Comparison of ENCODE assay signal across 8 cellular contexts in genomic region chr16:2121325-2121724, GRCh38. TPM values are rescaled to one million over a fixed set of nuclear protein-coding genes. Genes with fewer than 3 reads are reported as not detected.
DNase-seq lines count a peak whose midpoint lies in the region; ATAC-seq and TF ChIP-seq lines count a peak whose summit lies in the region.
"Not testable (repeated sequence)": the region's sequence is repeated elsewhere in the genome, so short reads cannot be mapped to it uniquely, and the experiment has no call there.

No MANE protein-coding gene starts in this region.

- H3F3A ChIP-seq in OCI-LY1 (ENCODE audit: insufficient read depth, low read length), result not testable (repeated sequence)

- H3K4me3 Mint-ChIP-seq in activated CD8-positive, alpha-beta memory T cell treated with anti-CD3 and anti-CD28 coated beads, Interleukin-2, amount 10 ng/mL, durations not matched to agents 7 days and 5 days, result not testable (repeated sequence)

- H3K27ac Mint-ChIP-seq in activated CD8-positive, alpha-beta memory T cell treated with anti-CD3 and anti-CD28 coated beads, Interleukin-2, amount 10 ng/mL, durations not matched to agents 7 days and 5 days, result not testable (repeated sequence)

- H3K79me2 ChIP-seq in OCI-LY1 (ENCODE audit: insufficient read depth, low read length), result not testable (repeated sequence)

- not testable (repeated sequence) for H3K27me3 ChIP-seq in OCI-LY1 (ENCODE audit: insufficient read depth, low read length)

- H3K4me2 ChIP-seq in OCI-LY1 (ENCODE audit: low read length), result not testable (repeated sequence)

- H3K27me3 Mint-ChIP-seq in activated CD8-positive, alpha-beta memory T cell treated with anti-CD3 and anti-CD28 coated beads, Interleukin-2, amount 10 ng/mL, durations not matched to agents 7 days and 5 days, result not testable (repeated sequence)

- not testable (repeated sequence) for H3K36me3 Mint-ChIP-seq in activated CD8-positive, alpha-beta memory T cell treated with anti-CD3 and anti-CD28 coated beads, Interleukin-2, amount 10 ng/mL, durations not matched to agents 7 days and 5 days

- CTCF ChIA-PET in HEK293T (lab: Yijun Ruan, JAX), result interaction anchor here (0.6 to 2.1 kb wide), 7 partner anchors 14 to 128 kb away, joined by 3 to 17 read pairs (median 7); partner anchors contain the start of gene PKD1
- CTCF ChIA-PET in activated CD8-positive, alpha-beta memory T cell treated with anti-CD3 and anti-CD28 coated beads, Interleukin-2, amount 10 ng/mL, durations not matched to agents 7 days and 5 days (lab: Charles Lee), result interaction anchor here (0.6 to 1.4 kb wide), 3 partner anchors 19 to 24 kb away, joined by 3 to 12 read pairs (median 5); no protein-coding TSS in a partner anchor

- not testable (repeated sequence) for H4K20me1 ChIP-seq in OCI-LY1 (ENCODE audit: insufficient read depth, low read length)

- not testable (repeated sequence) for H3K9me3 ChIP-seq in OCI-LY1 (ENCODE audit: low read length)

- not testable (repeated sequence) for H3K9ac ChIP-seq in OCI-LY1 (ENCODE audit: low read length)

- not testable (repeated sequence) for H3K4me3 ChIP-seq in OCI-LY1 (ENCODE audit: low read depth, low read length, poor library complexity, severe bottlenecking)

- H3K36me3 ChIP-seq in OCI-LY1 (ENCODE audit: insufficient read depth, low read length), result not testable (repeated sequence)

- not testable (repeated sequence) for H3K27ac ChIP-seq in OCI-LY1 (ENCODE audit: low read depth, low read length, poor library complexity, severe bottlenecking)
- peak overlapping the region; percentile 54 for H3K27ac ChIP-seq in cingulate gyrus (ENCODE audit: low read depth, low read length)

- not testable (repeated sequence) for H3K4me1 ChIP-seq in OCI-LY1 (ENCODE audit: insufficient read depth, low read length, severe bottlenecking)

- ATAC-seq in activated CD8-positive, alpha-beta memory T cell treated with anti-CD3 and anti-CD28 coated beads, Interleukin-2, amount 10 ng/mL, durations not matched to agents 7 days and 5 days, result peak; percentile 43

- POLR2A ChIA-PET in HEK293T (lab: Yijun Ruan, JAX), result interaction anchor here (0.7 to 1.0 kb wide), 4 partner anchors 14 to 157 kb away, joined by 3 read pairs; partner anchors contain the start of genes PKD1, RPS2 and TRAF7

- not testable (repeated sequence) for H2AFZ ChIP-seq in OCI-LY1 (ENCODE audit: low read length)

- peak; percentile 37; the same call in 1 of the 2 replicates for TF ChIP-seq CTCF in OCI-LY1 (IDR thresholded peaks at IDR 0.05; ENCODE audit: low read length)

- H3K9me2 ChIP-seq in OCI-LY1 (ENCODE audit: low read depth, low read length), result not testable (repeated sequence)

- DNase-seq in CD1c-positive myeloid dendritic cell (ENCODE audit: extremely low spot score) (peak; percentile 36), HEK293T (ENCODE audit: extremely low spot score) (peak; percentile 28), hippocampal formation (lab: John Stamatoyannopoulos, UW) (peak; percentile 31 to 76), non-pigmented ciliary epithelial cell (ENCODE audit: low read depth) (peak; percentile 27), stromal cell of bone marrow (ENCODE audit: low read depth) (peak; percentile 59)
- not testable (repeated sequence) for DNase-seq in activated CD8-positive, alpha-beta memory T cell treated with anti-CD3 and anti-CD28 coated beads, Interleukin-2, amount 10 ng/mL, durations not matched to agents 7 days and 5 days

- H3K9me3 Mint-ChIP-seq in activated CD8-positive, alpha-beta memory T cell treated with anti-CD3 and anti-CD28 coated beads, Interleukin-2, amount 10 ng/mL, durations not matched to agents 7 days and 5 days (ENCODE audit: low read depth), result not testable (repeated sequence)

- H3K4me1 Mint-ChIP-seq in activated CD8-positive, alpha-beta memory T cell treated with anti-CD3 and anti-CD28 coated beads, Interleukin-2, amount 10 ng/mL, durations not matched to agents 7 days and 5 days, result not testable (repeated sequence)

RNA-seq across cellular contexts. Expression of gene PKD1, which starts 14.4 kb away (rescaled TPM):
- total RNA-seq in activated CD8-positive, alpha-beta memory T cell treated with anti-CD3 and anti-CD28 coated beads, Interleukin-2, amount 10 ng/mL, durations not matched to agents 7 days and 5 days, result 100 to 1,000 TPM in 1 of 2 experiments, 10 to 100 TPM in 1; 60.1 to 100 TPM

RNA-seq across cellular contexts. Expression of gene RAB26, which starts 27.1 kb away (rescaled TPM):
- total RNA-seq in activated CD8-positive, alpha-beta memory T cell treated with anti-CD3 and anti-CD28 coated beads, Interleukin-2, amount 10 ng/mL, durations not matched to agents 7 days and 5 days, result under 1 TPM; 0.68 to 0.70 TPM

RNA-seq across cellular contexts. Expression of gene TRAF7, which starts 34.3 kb away (rescaled TPM):
- total RNA-seq in activated CD8-positive, alpha-beta memory T cell treated with anti-CD3 and anti-CD28 coated beads, Interleukin-2, amount 10 ng/mL, durations not matched to agents 7 days and 5 days, result 10 to 100 TPM; 59.5 to 72.9 TPM
